27 cellular contexts compared by ENCODE assay signal in genomic region chr4:94583938-94584641, GRCh38.
DNase-seq lines count a peak whose midpoint lies in the region; ATAC-seq and TF ChIP-seq lines count a peak whose summit lies in the region.
"Had no signal": no experiment of that assay in that cellular context is flagged by ENCODE, and none has a peak within 500 bp of the region (broad histone marks: within the 10 kb centered on the region; RNA-seq: fewer than 3 reads in every experiment).

No MANE protein-coding gene starts in this region.

- WGBS in heart right ventricle, 2 donors = 42 to 49% methylated on average over 3 of the region's 3 CpGs

- H3K27ac ChIP-seq in heart right ventricle = peak overlapping the region in 5 of 10 donors; percentile 0 to 35 (median 21)
- H3K27ac ChIP-seq in CD4-positive, alpha-beta memory T cell (ENCODE audit: low read depth, low read length) = no peak overlapping the region

- no peak for TF ChIP-seq CTCF in heart right ventricle (IDR thresholded peaks at IDR 0.05)

- H3K27me3 ChIP-seq in heart right ventricle = no peaks in the 10 kb centered on the region
- H3K27me3 ChIP-seq in CD4-positive, alpha-beta memory T cell (ENCODE audit: insufficient read depth, low read length) = no peaks in the 10 kb centered on the region

- peaks cover under 1 to 56% (median 28%) of the 10 kb centered on the region in 9 donors for H3K4me1 ChIP-seq in heart right ventricle
- H3K4me1 ChIP-seq in CD4-positive, alpha-beta memory T cell (ENCODE audit: insufficient read depth, low read length) = no peaks in the 10 kb centered on the region

- peak overlapping the region in 1 of 6 donors; percentile 51 for H3K27ac Mint-ChIP-seq in immature natural killer cell
- no peak overlapping the region for H3K27ac Mint-ChIP-seq in CD4-positive, alpha-beta memory T cell
- H3K27ac Mint-ChIP-seq: CD14-positive monocyte; nephron; progenitor cell of endocrine pancreas; stimulated activated memory B cell treated with anti-CD40 and anti-IgM and Interleukin-4, amounts not matched to agents 10 μg/mL and 1 μg/mL and 100 μg/mL, for 72 hours; T-cell had no signal

- CTCF ChIA-PET in CD4-positive, alpha-beta memory T cell (lab: Charles Lee; ENCODE audit: partially characterized antibody) = interaction anchor here (1.1 kb wide), 1 partner anchor 17 kb away, joined by 3 read pairs; no protein-coding TSS in a partner anchor

- H3K27me3 Mint-ChIP-seq in immature natural killer cell (ENCODE audit: low read depth in 3 of 3) = peaks cover 0 to 5% (median 2%) of the 10 kb centered on the region in 3 donors
- H3K27me3 Mint-ChIP-seq in CD4-positive, alpha-beta memory T cell = no peaks in the 10 kb centered on the region
- H3K27me3 Mint-ChIP-seq: progenitor cell of endocrine pancreas; stimulated activated memory B cell treated with anti-CD40 and anti-IgM and Interleukin-4, amounts not matched to agents 10 μg/mL and 1 μg/mL and 100 μg/mL, for 72 hours; T-cell had no signal

- peaks cover 17 to 31% (median 28%) of the 10 kb centered on the region in 3 donors for H3K36me3 Mint-ChIP-seq in immature natural killer cell
- H3K36me3 Mint-ChIP-seq in CD4-positive, alpha-beta memory T cell = peaks cover 5 to 27% of the 10 kb centered on the region in 2 donors

- H3K4me3 ChIP-seq in heart right ventricle = no peak overlapping the region
- no peak overlapping the region for H3K4me3 ChIP-seq in CD4-positive, alpha-beta memory T cell (ENCODE audit: low read length in 2 of 2)

- peaks cover 12 to 21% of the 10 kb centered on the region in 2 donors for H3K4me1 Mint-ChIP-seq in immature natural killer cell
- peaks cover 0 to 2% (median 0%) of the 10 kb centered on the region in 4 donors for H3K4me1 Mint-ChIP-seq in CD4-positive, alpha-beta memory T cell
- H3K4me1 Mint-ChIP-seq: CD14-positive monocyte; stimulated activated memory B cell treated with anti-CD40 and anti-IgM and Interleukin-4, amounts not matched to agents 10 μg/mL and 1 μg/mL and 100 μg/mL, for 72 hours had no signal

- intact Hi-C loops in heart right ventricle (cut with DNase I) (no loop called here), left cardiac atrium (cut with DNase I) (no loop called here)
- intact Hi-C loops in CD4-positive, alpha-beta memory T cell (cut with micrococcal nuclease) = no loop called here

- H3K9me3 ChIP-seq in heart right ventricle = no peaks in the 10 kb centered on the region
- no peaks in the 10 kb centered on the region for H3K9me3 ChIP-seq in CD4-positive, alpha-beta memory T cell (ENCODE audit: control insufficient read depth in 1 of 2, low read length in 2 of 2)

- POLR2A ChIA-PET in CD4-positive, alpha-beta memory T cell (lab: Charles Lee; ENCODE audit: partially characterized antibody) = no interaction called here

- H3K36me3 ChIP-seq in heart right ventricle = peaks cover 0 to 84% (median 23%) of the 10 kb centered on the region in 9 donors
- H3K36me3 ChIP-seq in CD4-positive, alpha-beta memory T cell (ENCODE audit: insufficient read depth, low read length) = no peaks in the 10 kb centered on the region

- no peaks in the 10 kb centered on the region for H3K9me3 Mint-ChIP-seq in immature natural killer cell
- no peaks in the 10 kb centered on the region for H3K9me3 Mint-ChIP-seq in CD4-positive, alpha-beta memory T cell
- H3K9me3 Mint-ChIP-seq: CD14-positive monocyte; nephron; stimulated activated memory B cell treated with anti-CD40 and anti-IgM and Interleukin-4, amounts not matched to agents 10 μg/mL and 1 μg/mL and 100 μg/mL, for 72 hours; T-cell had no signal

- no peak for TF ChIP-seq POLR2A in GM18505 (IDR thresholded peaks at IDR 0.05; ENCODE audit: borderline replicate concordance, extremely low read depth, insufficient read depth, insufficient read length)

- DNase-seq in heart right ventricle (no peak), left cardiac atrium (no peak), immature natural killer cell (peak; percentile 59 to 66 (median 64)), RKO (ENCODE audit: low spot score) (no peak)
- no peak for DNase-seq in CD4-positive, alpha-beta memory T cell
- DNase-seq: ACHN; activated CD4-positive, alpha-beta T cell treated with anti-CD3 and anti-CD28 coated beads, Interleukin-2, amount 50 U/mL, for 1 hour; activated naive CD4-positive, alpha-beta T cell treated with Interleukin-2 at 50 U/mL for 16 hours; activated T-cell treated with anti-CD3 and anti-CD28 coated beads for 4 hours; anterior cingulate cortex; cerebellar nuclear complex; DMS153; effector CD8-positive, alpha-beta T cell; GF-D8; HCEC 1CT; head of caudate nucleus; islet precursor cell; NCI-H1417; NCI-H2227 treated with DMSO at 0.1 percent for 48 hours had no signal

- ATAC-seq in heart right ventricle (peak in 6 of 8 donors; percentile 6 to 47 (median 16)), left cardiac atrium (no peak), HG03175 (IDR thresholded peaks at IDR 0.05; ENCODE audit: unreplicated experiment) (peak; percentile 96), GM18505 (IDR thresholded peaks at IDR 0.05; ENCODE audit: unreplicated experiment) (no peak), HG03196 (IDR thresholded peaks at IDR 0.05; ENCODE audit: unreplicated experiment) (no peak)
- ATAC-seq: stimulated activated memory B cell treated with anti-CD40 and anti-IgM and Interleukin-4, amounts not matched to agents 10 μg/mL and 1 μg/mL and 100 μg/mL, for 72 hours; T-cell had no signal

- peak overlapping the region; percentile 8 to 42 (median 35) for H3K4me3 Mint-ChIP-seq in immature natural killer cell
- H3K4me3 Mint-ChIP-seq in CD4-positive, alpha-beta memory T cell = no peak overlapping the region
- H3K4me3 Mint-ChIP-seq: CD14-positive monocyte; nephron; stimulated activated memory B cell treated with anti-CD40 and anti-IgM and Interleukin-4, amounts not matched to agents 10 μg/mL and 1 μg/mL and 100 μg/mL, for 72 hours; T-cell had no signal

Comparison
In these comparisons a context has a peak if more than half of its experiments do, and no peak if none do; other contexts are left out.
1. ATAC-seq: peak in heart right ventricle (6 of 8) and HG03175 (single experiment); none in left cardiac atrium (0 of 2), GM18505 (single experiment) and HG03196 (single experiment).
2. DNase-seq: peak in immature natural killer cell (3 of 3); none in heart right ventricle (0 of 2), left cardiac atrium (single experiment), RKO (single experiment) and CD4-positive, alpha-beta memory T cell (0 of 5).
3. H3K4me3 Mint-ChIP-seq: peak in immature natural killer cell (5 of 5); none in CD4-positive, alpha-beta memory T cell (0 of 8).